ENCODE assay signal across 24 cellular contexts in the genomic region with DNA sequence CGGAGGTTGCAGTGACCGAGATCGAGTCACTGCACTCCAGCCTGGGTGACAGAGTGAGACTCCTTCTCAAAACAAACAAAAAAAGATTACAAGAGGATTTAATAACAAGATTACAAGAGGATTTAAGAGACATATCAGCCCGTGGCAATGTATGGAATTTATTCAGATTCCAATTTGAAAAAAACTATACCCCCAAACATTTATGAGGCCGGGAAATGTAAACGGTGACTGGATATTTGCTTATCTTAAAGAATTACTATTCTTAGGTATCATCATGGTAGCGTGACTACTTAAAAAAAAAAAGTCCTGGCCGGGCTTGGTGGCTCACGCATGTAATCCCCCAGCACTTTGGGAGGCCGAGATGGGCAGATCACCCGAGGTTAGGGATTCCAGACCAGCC. TPM values are rescaled to one million over a fixed set of nuclear protein-coding genes. Genes with fewer than 3 reads are reported as not detected.
"Had no signal": no experiment of that assay in that cellular context is flagged by ENCODE, and none has a peak within 500 bp of the region (broad histone marks: within the 10 kb centered on the region; RNA-seq: fewer than 3 reads in every experiment).

No MANE protein-coding gene starts in this region.

- ATAC-seq: gastrocnemius medialis; left lung; naive thymus-derived CD4-positive, alpha-beta T cell; right lobe of liver; stimulated activated naive CD8-positive, alpha-beta T cell treated with anti-CD3 and anti-CD28 coated beads, Interleukin-15, amount 100 ng/mL, for 72 hours had no signal

- H3K9me3 ChIP-seq: gastrocnemius medialis, left lung, right lobe of liver, suprapubic skin, thyroid gland, vagina had no signal

- H3K4me1 ChIP-seq: left lung, parathyroid adenoma, suprapubic skin had no signal

- H3K4me3 Mint-ChIP-seq: naive thymus-derived CD4-positive, alpha-beta T cell; nephron; neural progenitor cell; stimulated activated naive CD8-positive, alpha-beta T cell treated with anti-CD3 and anti-CD28 coated beads, Interleukin-15, amount 100 ng/mL, for 72 hours had no signal

- H3K4me3 ChIP-seq: dorsolateral prefrontal cortex, gastrocnemius medialis, hepatocyte, left lung, neural progenitor cell, right lobe of liver, suprapubic skin, thyroid gland, vagina had no signal

- H2AFZ ChIP-seq: hepatocyte, neural progenitor cell, parathyroid adenoma had no signal

- H3K9me3 Mint-ChIP-seq: naive thymus-derived CD4-positive, alpha-beta T cell; nephron; neural progenitor cell; stimulated activated naive CD8-positive, alpha-beta T cell treated with anti-CD3 and anti-CD28 coated beads, Interleukin-15, amount 100 ng/mL, for 72 hours had no signal

- H3K9ac ChIP-seq: neural progenitor cell, parathyroid adenoma had no signal

- FAIRE-seq: kidney, small intestine had no signal

- H3K27ac ChIP-seq: gastrocnemius medialis, hepatocyte, left lung, neural progenitor cell, parathyroid adenoma, right lobe of liver, suprapubic skin, thyroid gland, vagina had no signal

- DNase-seq: dorsolateral prefrontal cortex; effector CD4-positive, alpha-beta T cell; foreskin fibroblast; gastrocnemius medialis; kidney; left lung; mesendoderm; midbrain; naive thymus-derived CD4-positive, alpha-beta T cell; right lobe of liver; small intestine; stimulated activated CD4-positive, alpha-beta T cell treated with anti-CD3 and anti-CD28 coated beads, Interleukin-15, amount 100 ng/mL, for 24 hours; stimulated activated CD4-positive, alpha-beta T cell treated with anti-CD3 and anti-CD28 coated beads, Interleukin-2, amount 100 ng/mL, for 48 hours; stimulated activated naive CD4-positive, alpha-beta T cell; stimulated activated naive CD8-positive, alpha-beta T cell treated with anti-CD3 and anti-CD28 coated beads, Interleukin-15, amount 100 ng/mL, for 72 hours; thyroid gland; trophoblast cell had no signal

- H3K36me3 Mint-ChIP-seq: naive thymus-derived CD4-positive, alpha-beta T cell had no signal

- H3K4me1 Mint-ChIP-seq: stimulated activated naive CD8-positive, alpha-beta T cell treated with anti-CD3 and anti-CD28 coated beads, Interleukin-15, amount 100 ng/mL, for 72 hours had no signal

- H3K27me3 Mint-ChIP-seq: progenitor cell of endocrine pancreas; stimulated activated naive CD8-positive, alpha-beta T cell treated with anti-CD3 and anti-CD28 coated beads, Interleukin-15, amount 100 ng/mL, for 72 hours had no signal

- H3K27me3 ChIP-seq: dorsolateral prefrontal cortex, gastrocnemius medialis, hepatocyte, left lung, neural progenitor cell, right lobe of liver, suprapubic skin, thyroid gland, vagina had no signal

- H3K27ac Mint-ChIP-seq: naive thymus-derived CD4-positive, alpha-beta T cell; nephron; neural progenitor cell; progenitor cell of endocrine pancreas; stimulated activated naive CD8-positive, alpha-beta T cell treated with anti-CD3 and anti-CD28 coated beads, Interleukin-15, amount 100 ng/mL, for 72 hours had no signal

- H3K79me2 ChIP-seq: hepatocyte, parathyroid adenoma had no signal

- H3K4me2 ChIP-seq: hepatocyte, neural progenitor cell had no signal

- H3K36me3 ChIP-seq: gastrocnemius medialis, neural progenitor cell, suprapubic skin, thyroid gland, vagina had no signal

RNA-seq across cellular contexts. Expression of a gene that starts 27.3 kb away (rescaled TPM):
- polyA plus RNA-seq: naive thymus-derived CD4-positive, alpha-beta T cell had no signal
